Comparison of ENCODE assay signal across 8 cellular contexts in genomic region chr22:25202290-25202921, GRCh38.
A peak's percentile ranks its signal among the peaks of the same experiment; 100 is the strongest.
DNase-seq lines count a peak whose midpoint lies in the region; ATAC-seq and TF ChIP-seq lines count a peak whose summit lies in the region.

No MANE protein-coding gene starts in this region.

- peak; percentile 96 for TF ChIP-seq CTCF in astrocyte of the spinal cord (IDR thresholded peaks at IDR 0.05; ENCODE audit: low read depth, low read length)

- in situ Hi-C loops in astrocyte of the spinal cord (cut with HindIII; ENCODE audit: low sequenced_read_pairs), result no loop called here

- no peak for ATAC-seq in GM18909 (IDR thresholded peaks at IDR 0.05; ENCODE audit: poor library complexity, unreplicated experiment)
- no peak for ATAC-seq in HG03457 (IDR thresholded peaks at IDR 0.05; ENCODE audit: unreplicated experiment)

- no peak overlapping the region for H3K4me3 ChIP-seq in astrocyte of the spinal cord (ENCODE audit: low read depth, low read length)

- DNase-seq in GM04504 (ENCODE audit: low read depth) (peak; percentile 24), NCI-H1092 treated with DMSO at 0.1 percent for 48 hours (lab: John Stamatoyannopoulos, UW) (peak; percentile 52), T1000 (lab: John Stamatoyannopoulos, UW) (peak; percentile 49), astrocyte of the spinal cord (ENCODE audit: low read depth, low spot score) (peak; percentile 52), iPS DF 4.7 (ENCODE audit: extremely low read depth, low spot score) (peak; percentile 49)
- DNase-seq in stimulated activated CD4-positive, alpha-beta T cell treated with anti-CD3 and anti-CD28 coated beads, Interleukin-12 subunit alpha, Interleukin-12 subunit beta, amount 100 ng/mL, for 24 hours (ENCODE audit: low read depth in 2 of 2), result peak; percentile 33 to 54
